16 cellular contexts compared by ENCODE assay signal in the genomic region with DNA sequence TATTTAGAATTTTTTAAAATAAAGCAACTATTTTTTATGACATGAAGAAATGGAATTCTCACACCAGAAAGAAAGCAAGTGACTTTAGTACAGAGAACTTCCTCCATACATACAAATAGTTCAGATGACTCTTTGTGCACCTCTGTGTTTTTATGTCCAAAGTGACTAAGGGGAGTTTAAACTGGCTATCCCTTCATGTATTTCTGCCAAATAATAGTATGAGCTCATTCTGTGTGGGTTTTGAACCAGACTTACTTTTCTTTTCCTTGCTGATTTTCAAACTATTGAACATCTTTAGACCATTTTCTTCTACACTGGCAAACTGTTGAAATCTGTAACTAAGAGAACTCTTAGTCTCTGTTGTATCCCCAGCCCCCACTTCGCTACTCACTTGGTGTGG.
"Had no signal": no experiment of that assay in that cellular context is flagged by ENCODE, and none has a peak within 500 bp of the region (broad histone marks: within the 10 kb centered on the region; RNA-seq: fewer than 3 reads in every experiment).

No MANE protein-coding gene starts in this region.

- ATAC-seq: activated CD4-positive, alpha-beta T cell treated with anti-CD3 and anti-CD28 coated beads for 36 hours; activated CD8-positive, alpha-beta T cell treated with anti-CD3 and anti-CD28 coated beads for 36 hours; effector memory CD8-positive, alpha-beta T cell; foreskin keratinocyte; naive thymus-derived CD4-positive, alpha-beta T cell; stimulated activated naive B cell treated with anti-CD40 and anti-IgM and Interleukin-4, amounts not matched to agents 10 μg/mL and 1 μg/mL and 100 μg/mL, for 72 hours had no signal

- H3K4me1 Mint-ChIP-seq: activated CD4-positive, alpha-beta T cell treated with anti-CD3 and anti-CD28 coated beads for 36 hours; activated naive CD8-positive, alpha-beta T cell treated with anti-CD3 and anti-CD28 coated beads, Interleukin-2, amount 10 ng/mL, durations not matched to agents 7 days and 5 days; naive thymus-derived CD4-positive, alpha-beta T cell; stimulated activated naive B cell treated with anti-CD40 and anti-IgM and Interleukin-4, amounts not matched to agents 10 μg/mL and 1 μg/mL and 100 μg/mL, for 72 hours had no signal

- H3K9me3 ChIP-seq: right atrium auricular region had no signal

- H3K36me3 ChIP-seq: right atrium auricular region had no signal

- H3K27me3 Mint-ChIP-seq: activated CD4-positive, alpha-beta T cell treated with anti-CD3 and anti-CD28 coated beads for 36 hours; activated CD8-positive, alpha-beta T cell treated with anti-CD3 and anti-CD28 coated beads for 36 hours; activated naive CD8-positive, alpha-beta T cell treated with anti-CD3 and anti-CD28 coated beads, Interleukin-2, amount 10 ng/mL, durations not matched to agents 7 days and 5 days; effector memory CD8-positive, alpha-beta T cell; naive thymus-derived CD4-positive, alpha-beta T cell; stimulated activated naive B cell treated with anti-CD40 and anti-IgM and Interleukin-4, amounts not matched to agents 10 μg/mL and 1 μg/mL and 100 μg/mL, for 72 hours had no signal

- H3K27me3 ChIP-seq: foreskin keratinocyte, right atrium auricular region had no signal

- H3K27ac Mint-ChIP-seq: activated CD4-positive, alpha-beta T cell treated with anti-CD3 and anti-CD28 coated beads for 36 hours; activated CD8-positive, alpha-beta T cell treated with anti-CD3 and anti-CD28 coated beads for 36 hours; activated naive CD8-positive, alpha-beta T cell treated with anti-CD3 and anti-CD28 coated beads, Interleukin-2, amount 10 ng/mL, durations not matched to agents 7 days and 5 days; effector memory CD8-positive, alpha-beta T cell; naive thymus-derived CD4-positive, alpha-beta T cell; stimulated activated naive B cell treated with anti-CD40 and anti-IgM and Interleukin-4, amounts not matched to agents 10 μg/mL and 1 μg/mL and 100 μg/mL, for 72 hours had no signal

- DNase-seq: activated CD4-positive, alpha-beta T cell treated with anti-CD3 and anti-CD28 coated beads for 36 hours; activated CD8-positive, alpha-beta memory T cell treated with anti-CD3 and anti-CD28 coated beads, Interleukin-2, amount 50 U/mL, for 48 hours; activated CD8-positive, alpha-beta T cell treated with anti-CD3 and anti-CD28 coated beads for 36 hours; activated naive CD8-positive, alpha-beta T cell treated with anti-CD3 and anti-CD28 coated beads, Interleukin-2, amount 10 ng/mL, durations not matched to agents 7 days and 5 days; aorta; central memory CD4-positive, alpha-beta T cell; effector memory CD8-positive, alpha-beta T cell; head of caudate nucleus; mammary epithelial cell; naive thymus-derived CD4-positive, alpha-beta T cell; stimulated activated naive B cell treated with anti-CD40 and anti-IgM and Interleukin-4, amounts not matched to agents 10 μg/mL and 1 μg/mL and 100 μg/mL, for 72 hours; T-helper 9 cell; trophoblast cell had no signal

- H3K4me3 Mint-ChIP-seq: activated CD4-positive, alpha-beta T cell treated with anti-CD3 and anti-CD28 coated beads for 36 hours; activated CD8-positive, alpha-beta T cell treated with anti-CD3 and anti-CD28 coated beads for 36 hours; activated naive CD8-positive, alpha-beta T cell treated with anti-CD3 and anti-CD28 coated beads, Interleukin-2, amount 10 ng/mL, durations not matched to agents 7 days and 5 days; effector memory CD8-positive, alpha-beta T cell; naive thymus-derived CD4-positive, alpha-beta T cell; stimulated activated naive B cell treated with anti-CD40 and anti-IgM and Interleukin-4, amounts not matched to agents 10 μg/mL and 1 μg/mL and 100 μg/mL, for 72 hours had no signal

- H3K9me3 Mint-ChIP-seq: activated naive CD8-positive, alpha-beta T cell treated with anti-CD3 and anti-CD28 coated beads, Interleukin-2, amount 10 ng/mL, durations not matched to agents 7 days and 5 days; stimulated activated naive B cell treated with anti-CD40 and anti-IgM and Interleukin-4, amounts not matched to agents 10 μg/mL and 1 μg/mL and 100 μg/mL, for 72 hours had no signal

- H3K27ac ChIP-seq: epithelial cell of prostate, foreskin keratinocyte, right atrium auricular region had no signal

- H3K4me3 ChIP-seq: right atrium auricular region had no signal

- H3K36me3 Mint-ChIP-seq: activated naive CD8-positive, alpha-beta T cell treated with anti-CD3 and anti-CD28 coated beads, Interleukin-2, amount 10 ng/mL, durations not matched to agents 7 days and 5 days; naive thymus-derived CD4-positive, alpha-beta T cell; stimulated activated naive B cell treated with anti-CD40 and anti-IgM and Interleukin-4, amounts not matched to agents 10 μg/mL and 1 μg/mL and 100 μg/mL, for 72 hours had no signal

- H3K4me1 ChIP-seq: right atrium auricular region had no signal
